17 cellular contexts compared by ENCODE assay signal in the genomic region with DNA sequence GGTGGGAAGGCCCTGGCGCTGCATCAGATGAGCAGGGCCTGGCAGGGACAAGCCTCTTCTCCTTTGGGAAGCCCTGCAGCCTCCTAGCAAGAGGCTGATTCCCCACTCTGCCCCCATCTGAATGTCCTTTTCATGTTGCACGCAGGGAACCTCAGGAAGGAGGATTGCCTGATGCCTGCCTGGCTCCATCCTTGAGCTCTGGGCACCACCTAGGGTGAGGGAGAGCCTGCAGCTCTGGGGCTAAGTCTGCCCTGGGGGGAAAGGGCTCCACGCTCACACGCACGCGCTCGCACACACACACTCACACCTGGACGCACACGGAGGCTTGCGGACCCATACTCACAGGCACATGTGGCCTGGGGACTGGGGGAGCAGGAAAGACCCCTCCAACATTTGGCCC.
DNase-seq lines count a peak whose midpoint lies in the region; TF ChIP-seq lines count a peak whose summit lies in the region.
"Had no signal": no experiment of that assay in that cellular context is flagged by ENCODE, and none has a peak within 500 bp of the region (broad histone marks: within the 10 kb centered on the region; RNA-seq: fewer than 3 reads in every experiment).

No MANE protein-coding gene starts in this region.

- H2BK120ac ChIP-seq in trophoblast cell (ENCODE audit: insufficient read depth, low read length, poor library complexity) = no peak overlapping the region

- H2BK12ac ChIP-seq in trophoblast cell (ENCODE audit: low read length) = no peak overlapping the region

- no peak overlapping the region for H3K4ac ChIP-seq in trophoblast cell (ENCODE audit: low read depth, low read length)

- H3K9me3 Mint-ChIP-seq in chondrocyte (ENCODE audit: low read depth) = no peaks in the 10 kb centered on the region
- no peaks in the 10 kb centered on the region for H3K9me3 Mint-ChIP-seq in neural progenitor cell
- H3K9me3 Mint-ChIP-seq: CD4-positive, alpha-beta memory T cell had no signal

- intact Hi-C loops in uterus (cut with DNase I; ENCODE audit: low total_unique reads) = loop anchor here (5.0 kb wide), 1 partner anchor 82 kb away; no protein-coding TSS in a partner anchor

- H3K27ac ChIP-seq in neural progenitor cell = no peak overlapping the region
- no peak overlapping the region for H3K27ac ChIP-seq in trophoblast cell (ENCODE audit: low read depth, low read length)
- no peak overlapping the region for H3K27ac ChIP-seq in uterus
- H3K27ac ChIP-seq in tibial nerve = no peak overlapping the region

- DNase-seq in activated effector memory CD4-positive, alpha-beta T cell treated with anti-CD3 and anti-CD28 coated beads, Interleukin-2, amount 50 U/mL, for 16 hours = peak; percentile 54
- no peak for DNase-seq in activated effector memory CD4-positive, alpha-beta T cell treated with Interleukin-2 at 50 U/mL for 16 hours
- peak; percentile 82 for DNase-seq in chondrocyte (ENCODE audit: low spot score)
- DNase-seq in neural progenitor cell (ENCODE audit: low spot score) = peak; percentile 1
- DNase-seq in trophoblast cell = no peak
- DNase-seq in uterus = no peak
- no peak for DNase-seq in tibial nerve (ENCODE audit: low spot score in 2 of 2)
- DNase-seq: CD4-positive, alpha-beta memory T cell; DMS53; Kasumi-1; MM.1S; NCI-H1092; NCI-H1436 treated with DMSO at 0.1 percent for 48 hours; NCI-H2029; NCI-H345; NCI-H524 treated with DMSO at 0.1 percent for 48 hours; SHP77 had no signal

- H3K4me3 Mint-ChIP-seq in chondrocyte (ENCODE audit: unreplicated experiment) (no peak overlapping the region), neural progenitor cell (no peak overlapping the region)
- H3K4me3 Mint-ChIP-seq: CD4-positive, alpha-beta memory T cell had no signal

- TF ChIP-seq CTCF in chondrocyte (IDR thresholded peaks at IDR 0.05) (no peak), neural progenitor cell (IDR thresholded peaks at IDR 0.05) (no peak), uterus (IDR thresholded peaks at IDR 0.05) (no peak), tibial nerve (IDR thresholded peaks at IDR 0.05) (no peak)

- no peak overlapping the region for H4K91ac ChIP-seq in trophoblast cell (ENCODE audit: low read depth, low read length)

- H3K36me3 ChIP-seq in neural progenitor cell (no peaks in the 10 kb centered on the region), trophoblast cell (ENCODE audit: control insufficient read depth in 1 of 2, insufficient read depth in 2 of 2, low read length in 2 of 2) (no peaks in the 10 kb centered on the region), uterus (no peaks in the 10 kb centered on the region), tibial nerve (no peaks in the 10 kb centered on the region)

- H2AK5ac ChIP-seq in trophoblast cell (ENCODE audit: low read length) = no peak overlapping the region

- TF ChIP-seq POLR2A in uterus (IDR thresholded peaks at IDR 0.05) (no peak), tibial nerve (IDR thresholded peaks at IDR 0.05) (no peak)

- H3K4me3 ChIP-seq in neural progenitor cell = no peak overlapping the region
- H3K4me3 ChIP-seq in trophoblast cell (ENCODE audit: low read depth, low read length) = no peak overlapping the region
- H3K4me3 ChIP-seq in uterus = no peak overlapping the region
- no peak overlapping the region for H3K4me3 ChIP-seq in tibial nerve

- H3K27me3 Mint-ChIP-seq in chondrocyte (ENCODE audit: low read depth) (peaks cover 21% of the 10 kb centered on the region), neural progenitor cell (ENCODE audit: insufficient read depth, low read depth) (peaks cover 28% of the 10 kb centered on the region)

- no peak overlapping the region for H3K23ac ChIP-seq in trophoblast cell (ENCODE audit: low read length)

- H4K8ac ChIP-seq in trophoblast cell (ENCODE audit: low read depth, low read length) = no peak overlapping the region

- H3K4me2 ChIP-seq in neural progenitor cell (no peak overlapping the region), trophoblast cell (ENCODE audit: low read length) (no peak overlapping the region)

- TF ChIP-seq EP300 in tibial nerve (IDR thresholded peaks at IDR 0.05) = no peak

- H3K79me1 ChIP-seq in trophoblast cell (ENCODE audit: low read length) = no peaks in the 10 kb centered on the region

- H3K36me3 Mint-ChIP-seq in chondrocyte (ENCODE audit: low read depth) = no peaks in the 10 kb centered on the region
- H3K36me3 Mint-ChIP-seq in neural progenitor cell = no peaks in the 10 kb centered on the region
- H3K36me3 Mint-ChIP-seq: CD4-positive, alpha-beta memory T cell had no signal

- H2BK5ac ChIP-seq in trophoblast cell (ENCODE audit: low read depth, low read length, poor library complexity) = no peak overlapping the region

- no peak overlapping the region for H4K12ac ChIP-seq in trophoblast cell (ENCODE audit: low read depth, low read length)

- H3K9ac ChIP-seq in neural progenitor cell (no peak overlapping the region), trophoblast cell (ENCODE audit: low read length) (no peak overlapping the region)

- H3K4me1 ChIP-seq in neural progenitor cell = peaks cover 10% of the 10 kb centered on the region
- H3K4me1 ChIP-seq in trophoblast cell (ENCODE audit: control insufficient read depth in 1 of 2, insufficient read depth in 2 of 2, low read length in 2 of 2) = peaks cover 5 to 11% of the 10 kb centered on the region in 2 experiments
- peaks cover 0 to under 1% of the 10 kb centered on the region in 2 donors for H3K4me1 ChIP-seq in uterus
- H3K4me1 ChIP-seq in tibial nerve = peaks cover 0 to 9% (median 5%) of the 10 kb centered on the region in 4 donors

- H3K27ac Mint-ChIP-seq in chondrocyte (ENCODE audit: unreplicated experiment) = no peak overlapping the region
- no peak overlapping the region for H3K27ac Mint-ChIP-seq in neural progenitor cell
- H3K27ac Mint-ChIP-seq: CD4-positive, alpha-beta memory T cell had no signal

- H3K79me2 ChIP-seq in neural progenitor cell (ENCODE audit: low read depth) = no peaks in the 10 kb centered on the region
- no peaks in the 10 kb centered on the region for H3K79me2 ChIP-seq in trophoblast cell (ENCODE audit: control insufficient read depth, insufficient read depth, low read length, poor library complexity)

- WGBS in trophoblast cell (ENCODE audit: extremely low coverage, insufficient coverage, insufficient read length) = no CpG with 5 or more reads among the region's 10 CpGs
- WGBS in tibial nerve, 2 donors = 83 to 88% methylated on average over 2 to 10 of the region's 10 CpGs

- no peak overlapping the region for H3K14ac ChIP-seq in trophoblast cell (ENCODE audit: low read length)

- H4K20me1 ChIP-seq in neural progenitor cell (ENCODE audit: low read depth) = no peaks in the 10 kb centered on the region

- H3K4me1 Mint-ChIP-seq in chondrocyte (ENCODE audit: low read depth) = peaks cover 11% of the 10 kb centered on the region
- H3K4me1 Mint-ChIP-seq in neural progenitor cell = peaks cover 42% of the 10 kb centered on the region

- no peak overlapping the region for H2AFZ ChIP-seq in neural progenitor cell (replicated peaks)
- H2AFZ ChIP-seq in trophoblast cell (ENCODE audit: insufficient read depth, low read length, poor library complexity) = no peak overlapping the region

- H3K9me3 ChIP-seq in neural progenitor cell (ENCODE audit: low read depth) = no peaks in the 10 kb centered on the region
- no peaks in the 10 kb centered on the region for H3K9me3 ChIP-seq in trophoblast cell (ENCODE audit: insufficient read depth, low read depth, low read length)
- no peaks in the 10 kb centered on the region for H3K9me3 ChIP-seq in uterus
- no peaks in the 10 kb centered on the region for H3K9me3 ChIP-seq in tibial nerve

- no peaks in the 10 kb centered on the region for H3F3A ChIP-seq in neural progenitor cell (ENCODE audit: low read depth)

- peaks cover 56% of the 10 kb centered on the region for H3K27me3 ChIP-seq in neural progenitor cell
- H3K27me3 ChIP-seq in trophoblast cell (ENCODE audit: insufficient read depth, low read length) = no peaks in the 10 kb centered on the region
- H3K27me3 ChIP-seq in uterus = no peaks in the 10 kb centered on the region
- H3K27me3 ChIP-seq in tibial nerve = peaks cover 0 to 45% of the 10 kb centered on the region in 2 donors

- H3K18ac ChIP-seq in trophoblast cell (ENCODE audit: low read length) = no peak overlapping the region

Comparison
In these comparisons a context has a peak if more than half of its experiments do, and no peak if none do; other contexts are left out.
1. DNase-seq: peak in activated effector memory CD4-positive, alpha-beta T cell treated with anti-CD3 and anti-CD28 coated beads, Interleukin-2, amount 50 U/mL, for 16 hours (single experiment), chondrocyte (single experiment) and neural progenitor cell (single experiment); none in activated effector memory CD4-positive, alpha-beta T cell treated with Interleukin-2 at 50 U/mL for 16 hours (single experiment), trophoblast cell (0 of 2), uterus (0 of 2) and tibial nerve (0 of 2).